Comparison of ENCODE assay signal across 25 cellular contexts in the genomic region with DNA sequence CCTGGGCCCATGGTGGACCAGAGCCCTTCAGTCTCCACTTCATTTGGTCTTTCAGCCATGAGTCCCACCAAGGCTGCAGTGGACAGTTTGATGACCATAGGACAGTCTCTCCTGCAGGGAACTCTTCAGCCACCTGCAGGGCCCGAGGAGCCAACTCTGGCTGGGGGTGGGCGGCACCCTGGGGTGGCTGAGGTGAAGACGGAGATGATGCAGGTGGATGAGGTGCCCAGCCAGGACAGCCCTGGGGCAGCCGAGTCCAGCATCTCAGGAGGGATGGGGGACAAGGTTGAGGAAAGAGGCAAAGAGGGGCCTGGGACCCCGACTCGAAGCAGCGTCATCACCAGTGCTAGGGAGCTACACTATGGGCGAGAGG. TPM values are rescaled to one million over a fixed set of nuclear protein-coding genes. Genes with fewer than 3 reads are reported as not detected.
DNase-seq lines count a peak whose midpoint lies in the region; ATAC-seq and TF ChIP-seq lines count a peak whose summit lies in the region.
"Had no signal": no experiment of that assay in that cellular context is flagged by ENCODE, and none has a peak within 500 bp of the region (broad histone marks: within the 10 kb centered on the region; RNA-seq: fewer than 3 reads in every experiment).

No MANE protein-coding gene starts in this region.

- peaks cover 6% of the 10 kb centered on the region for H3K36me3 Mint-ChIP-seq in natural killer cell
- no peaks in the 10 kb centered on the region for H3K36me3 Mint-ChIP-seq in natural killer cell treated with Interleukin-12 subunit alpha and Interleukin-12 subunit beta and Interleukin-15 and Interleukin-18, amount 100 ng/mL, for 72 hours

- H3K4me3 ChIP-seq in stomach smooth muscle (ENCODE audit: low read length in 2 of 2) (peak overlapping the region in 1 of 2 donors; percentile 62), WERI-Rb-1 (ENCODE audit: low read depth, low read length) (no peak overlapping the region)
- H3K4me3 ChIP-seq: colonic mucosa had no signal

- H3K9me3 ChIP-seq in stomach smooth muscle (ENCODE audit: control insufficient read depth in 2 of 2, low read length in 2 of 2) (no peaks in the 10 kb centered on the region), WERI-Rb-1 (ENCODE audit: severe bottlenecking) (no peaks in the 10 kb centered on the region)
- H3K9me3 ChIP-seq: colonic mucosa, heart right ventricle had no signal

- peaks cover 76 to 83% of the 10 kb centered on the region in 2 donors for H3K4me1 Mint-ChIP-seq in natural killer cell
- H3K4me1 Mint-ChIP-seq in natural killer cell treated with Interleukin-12 subunit alpha and Interleukin-12 subunit beta and Interleukin-15 and Interleukin-18, amount 100 ng/mL, for 72 hours (ENCODE audit: low read depth in 2 of 2), result peaks cover 53 to 69% of the 10 kb centered on the region in 2 donors
- peaks cover 27% of the 10 kb centered on the region for H3K4me1 Mint-ChIP-seq in stimulated activated naive CD8-positive, alpha-beta T cell treated with anti-CD3 and anti-CD28 coated beads, Interleukin-15, amount 100 ng/mL, for 72 hours

- no peak for TF ChIP-seq CTCF in natural killer cell (IDR thresholded peaks at IDR 0.05)
- TF ChIP-seq CTCF in WERI-Rb-1 (IDR thresholded peaks at IDR 0.05; ENCODE audit: low read depth, low read length), result no peak

- peaks cover 39 to 48% of the 10 kb centered on the region in 2 donors for H3K36me3 ChIP-seq in stomach smooth muscle (ENCODE audit: control insufficient read depth in 2 of 2, insufficient read depth in 2 of 2, low read length in 2 of 2)
- H3K36me3 ChIP-seq in WERI-Rb-1, result no peaks in the 10 kb centered on the region
- H3K36me3 ChIP-seq: brain microvascular endothelial cell, colonic mucosa had no signal

- H3K9me3 Mint-ChIP-seq in natural killer cell, result no peaks in the 10 kb centered on the region
- H3K9me3 Mint-ChIP-seq in natural killer cell treated with Interleukin-12 subunit alpha and Interleukin-12 subunit beta and Interleukin-15 and Interleukin-18, amount 100 ng/mL, for 72 hours, result no peaks in the 10 kb centered on the region
- H3K9me3 Mint-ChIP-seq in stimulated activated naive CD8-positive, alpha-beta T cell treated with anti-CD3 and anti-CD28 coated beads, Interleukin-15, amount 100 ng/mL, for 72 hours, result no peaks in the 10 kb centered on the region
- H3K9me3 Mint-ChIP-seq: activated B cell treated with CpG ODN at 0.5 μM for 24 hours; activated naive CD8-positive, alpha-beta T cell treated with anti-CD3 and anti-CD28 coated beads, Interleukin-2, amount 10 ng/mL, durations not matched to agents 7 days and 5 days; activated T-helper 1 cell treated with anti-CD3 and anti-CD28 coated beads, Interleukin-12 subunit alpha, Interleukin-12 subunit beta, Interleukin-2, Interleukin-4 antibody, amounts not matched to agents 30 ng/mL and 10 ng/mL and 1 ng/mL, durations not matched to agents 14 hours and 24 hours and 36 hours; CD4-positive, alpha-beta T cell; stimulated activated naive B cell treated with anti-CD40 and anti-IgM and Interleukin-4, amounts not matched to agents 10 μg/mL and 1 μg/mL and 100 μg/mL, for 72 hours had no signal

- H3K4me3 Mint-ChIP-seq in natural killer cell, result peak overlapping the region; percentile 97
- no peak overlapping the region for H3K4me3 Mint-ChIP-seq in natural killer cell treated with Interleukin-12 subunit alpha and Interleukin-12 subunit beta and Interleukin-15 and Interleukin-18, amount 100 ng/mL, for 72 hours
- H3K4me3 Mint-ChIP-seq in stimulated activated naive CD8-positive, alpha-beta T cell treated with anti-CD3 and anti-CD28 coated beads, Interleukin-15, amount 100 ng/mL, for 72 hours, result no peak overlapping the region
- H3K4me3 Mint-ChIP-seq: activated B cell treated with CpG ODN at 0.5 μM for 24 hours; activated naive CD8-positive, alpha-beta T cell treated with anti-CD3 and anti-CD28 coated beads, Interleukin-2, amount 10 ng/mL, durations not matched to agents 7 days and 5 days; activated T-helper 1 cell treated with anti-CD3 and anti-CD28 coated beads, Interleukin-12 subunit alpha, Interleukin-12 subunit beta, Interleukin-2, Interleukin-4 antibody, amounts not matched to agents 30 ng/mL and 10 ng/mL and 1 ng/mL, durations not matched to agents 14 hours and 24 hours and 36 hours; CD4-positive, alpha-beta T cell; stimulated activated naive B cell treated with anti-CD40 and anti-IgM and Interleukin-4, amounts not matched to agents 10 μg/mL and 1 μg/mL and 100 μg/mL, for 72 hours had no signal

- H3K27me3 Mint-ChIP-seq in natural killer cell (ENCODE audit: low read depth in 2 of 2), result no peaks in the 10 kb centered on the region
- no peaks in the 10 kb centered on the region for H3K27me3 Mint-ChIP-seq in natural killer cell treated with Interleukin-12 subunit alpha and Interleukin-12 subunit beta and Interleukin-15 and Interleukin-18, amount 100 ng/mL, for 72 hours
- peaks cover 34% of the 10 kb centered on the region for H3K27me3 Mint-ChIP-seq in stimulated activated naive CD8-positive, alpha-beta T cell treated with anti-CD3 and anti-CD28 coated beads, Interleukin-15, amount 100 ng/mL, for 72 hours

- peak overlapping the region; percentile 98 to 100 for H3K27ac Mint-ChIP-seq in natural killer cell
- H3K27ac Mint-ChIP-seq in natural killer cell treated with Interleukin-12 subunit alpha and Interleukin-12 subunit beta and Interleukin-15 and Interleukin-18, amount 100 ng/mL, for 72 hours, result peak overlapping the region in 1 of 2 donors; percentile 87
- H3K27ac Mint-ChIP-seq in stimulated activated naive CD8-positive, alpha-beta T cell treated with anti-CD3 and anti-CD28 coated beads, Interleukin-15, amount 100 ng/mL, for 72 hours, result peak overlapping the region in 1 of 2 donors; percentile 19
- H3K27ac Mint-ChIP-seq: activated B cell treated with CpG ODN at 0.5 μM for 24 hours; activated naive CD8-positive, alpha-beta T cell treated with anti-CD3 and anti-CD28 coated beads, Interleukin-2, amount 10 ng/mL, durations not matched to agents 7 days and 5 days; activated T-helper 1 cell treated with anti-CD3 and anti-CD28 coated beads, Interleukin-12 subunit alpha, Interleukin-12 subunit beta, Interleukin-2, Interleukin-4 antibody, amounts not matched to agents 30 ng/mL and 10 ng/mL and 1 ng/mL, durations not matched to agents 14 hours and 24 hours and 36 hours; CD4-positive, alpha-beta T cell; stimulated activated naive B cell treated with anti-CD40 and anti-IgM and Interleukin-4, amounts not matched to agents 10 μg/mL and 1 μg/mL and 100 μg/mL, for 72 hours had no signal

- no peak for DNase-seq in natural killer cell
- DNase-seq in natural killer cell treated with Interleukin-12 subunit alpha and Interleukin-12 subunit beta and Interleukin-15 and Interleukin-18, amount 100 ng/mL, for 72 hours (ENCODE audit: low spot score), result no peak
- DNase-seq in stimulated activated naive CD8-positive, alpha-beta T cell treated with anti-CD3 and anti-CD28 coated beads, Interleukin-15, amount 100 ng/mL, for 72 hours, result no peak
- DNase-seq in NCI-H82 treated with DMSO at 0.1 percent for 48 hours (lab: John Stamatoyannopoulos, UW; ENCODE audit: unreplicated experiment), result no peak
- DNase-seq in WERI-Rb-1, result no peak
- DNase-seq: activated B cell treated with CpG ODN at 0.5 μM for 24 hours; activated naive CD8-positive, alpha-beta T cell treated with anti-CD3 and anti-CD28 coated beads, Interleukin-2, amount 10 ng/mL, durations not matched to agents 7 days and 5 days; brain microvascular endothelial cell; CD4-positive, alpha-beta T cell; colonic mucosa; DMS153; GDM1; NCI-H1092 treated with DMSO at 0.1 percent for 48 hours; NCI-H2081 treated with DMSO at 0.1 percent for 48 hours; NCI-H446; stimulated activated naive B cell treated with anti-CD40 and anti-IgM and Interleukin-4, amounts not matched to agents 10 μg/mL and 1 μg/mL and 100 μg/mL, for 72 hours; T-helper 2 cell had no signal

- no peak for ATAC-seq in natural killer cell
- ATAC-seq in natural killer cell treated with Interleukin-12 subunit alpha and Interleukin-12 subunit beta and Interleukin-15 and Interleukin-18, amount 100 ng/mL, for 72 hours, result no peak
- ATAC-seq in stimulated activated naive CD8-positive, alpha-beta T cell treated with anti-CD3 and anti-CD28 coated beads, Interleukin-15, amount 100 ng/mL, for 72 hours, result no peak
- ATAC-seq in HG02588 (IDR thresholded peaks at IDR 0.05; ENCODE audit: unreplicated experiment), result no peak
- ATAC-seq: heart right ventricle; Panc1; sciatic nerve; stimulated activated naive B cell treated with anti-CD40 and anti-IgM and Interleukin-4, amounts not matched to agents 10 μg/mL and 1 μg/mL and 100 μg/mL, for 72 hours had no signal

- H3K27ac ChIP-seq in layer of hippocampus (ENCODE audit: low read depth, low read length) (peak overlapping the region; percentile 12), stomach smooth muscle (ENCODE audit: low read length) (peak overlapping the region; percentile 100), WERI-Rb-1 (no peak overlapping the region)
- H3K27ac ChIP-seq: brain microvascular endothelial cell, colonic mucosa had no signal

- H3K27me3 ChIP-seq in layer of hippocampus (ENCODE audit: control insufficient read depth, insufficient read depth, low read length) (no peaks in the 10 kb centered on the region), stomach smooth muscle (ENCODE audit: control insufficient read depth in 1 of 2, insufficient read depth in 2 of 2, low read length in 2 of 2) (no peaks in the 10 kb centered on the region), WERI-Rb-1 (ENCODE audit: insufficient read depth, low read depth, severe bottlenecking) (peaks cover 42% of the 10 kb centered on the region)
- H3K27me3 ChIP-seq: heart right ventricle had no signal

- intact Hi-C loops in natural killer cell (cut with micrococcal nuclease), result loop anchor here (5.0 kb wide), 1 partner anchor 33 kb away; no protein-coding TSS in a partner anchor

- no peak overlapping the region for H3K9ac ChIP-seq in stomach smooth muscle (ENCODE audit: low read length in 2 of 2)

- H3K4me1 ChIP-seq in stomach smooth muscle (ENCODE audit: control insufficient read depth, insufficient read depth, low read length), result peaks cover 64% of the 10 kb centered on the region

RNA-seq across cellular contexts. Expression of a gene that starts 4.3 kb away (rescaled TPM):
- total RNA-seq in natural killer cell, result 100 to 1,000 TPM; 104 to 224 (median 156) TPM
- total RNA-seq in natural killer cell treated with Interleukin-12 subunit alpha and Interleukin-12 subunit beta and Interleukin-15 and Interleukin-18, amount 100 ng/mL, for 72 hours, result 10 to 100 TPM in 1 of 2 donors, 1 to 10 TPM in 1; 2.7 to 13.1 TPM
- total RNA-seq: SK-MEL-5 had no signal

Comparison
In these comparisons a context has a peak if more than half of its experiments do, and no peak if none do; other contexts are left out.
1. RNA of a gene that starts 4.3 kb away (total RNA-seq): 104 to 224 TPM in natural killer cell; 2.7 to 13.1 TPM in natural killer cell treated with Interleukin-12 subunit alpha and Interleukin-12 subunit beta and Interleukin-15 and Interleukin-18, amount 100 ng/mL, for 72 hours; every median in the first group is over 4 times any median in the second.